Comparison of ENCODE assay signal across 8 cellular contexts in the genomic region with DNA sequence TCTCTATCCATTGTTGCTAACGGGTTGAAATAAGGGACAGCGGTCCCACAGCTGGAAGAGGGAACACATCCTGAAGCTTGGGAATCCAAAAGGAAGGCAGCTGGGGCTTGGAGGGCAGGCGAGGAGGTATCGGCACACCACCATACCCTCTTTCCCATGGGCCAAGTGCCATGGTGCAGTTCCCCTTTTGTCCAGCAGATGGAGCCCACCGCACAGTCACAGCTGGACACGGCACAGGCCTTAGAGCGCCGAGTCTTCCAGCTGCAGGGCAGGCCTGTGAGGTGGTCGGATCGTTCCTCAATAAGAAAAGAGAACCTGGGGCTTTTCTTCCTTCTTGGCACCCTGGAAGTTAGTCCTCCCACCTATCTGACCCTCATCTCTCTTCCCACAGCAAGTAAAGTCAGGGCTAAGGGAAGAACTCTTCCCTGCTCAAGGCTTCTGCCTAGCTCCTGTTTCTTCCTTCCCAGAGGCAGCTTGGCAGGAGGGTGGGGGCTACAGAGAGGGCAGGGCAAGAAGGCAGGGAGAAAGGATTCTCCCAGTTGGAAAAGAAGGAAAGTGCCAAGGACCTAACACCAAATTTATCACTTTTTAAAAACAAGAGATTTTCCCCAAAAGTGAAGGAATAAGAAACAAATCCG. TPM values are rescaled to one million over a fixed set of nuclear protein-coding genes. Genes with fewer than 3 reads are reported as not detected.
DNase-seq lines count a peak whose midpoint lies in the region; ATAC-seq and TF ChIP-seq lines count a peak whose summit lies in the region.

No MANE protein-coding gene starts in this region.

- H3K9me3 ChIP-seq in Panc1 (ENCODE audit: control insufficient read depth, insufficient read depth, low read depth, low read length), result no peaks in the 10 kb centered on the region
- no peaks in the 10 kb centered on the region for H3K9me3 ChIP-seq in testis

- H3K27ac Mint-ChIP-seq in activated T-helper 1 cell treated with anti-CD3 and anti-CD28 coated beads, Interleukin-12 subunit alpha, Interleukin-12 subunit beta, Interleukin-2, Interleukin-4 antibody, amounts not matched to agents 30 ng/mL and 10 ng/mL and 1 ng/mL, durations not matched to agents 14 hours and 24 hours and 36 hours, result no peak overlapping the region

- peaks cover 7% of the 10 kb centered on the region for H3K36me3 Mint-ChIP-seq in activated T-helper 1 cell treated with anti-CD3 and anti-CD28 coated beads, Interleukin-12 subunit alpha, Interleukin-12 subunit beta, Interleukin-2, Interleukin-4 antibody, amounts not matched to agents 30 ng/mL and 10 ng/mL and 1 ng/mL, durations not matched to agents 14 hours and 24 hours and 36 hours (ENCODE audit: low read depth)

- no peaks in the 10 kb centered on the region for H3K36me3 ChIP-seq in Panc1 (ENCODE audit: control insufficient read depth, insufficient read depth, low read length)
- H3K36me3 ChIP-seq in testis (ENCODE audit: low read depth, missing control alignments), result no peaks in the 10 kb centered on the region

- CTCF ChIA-PET in Panc1 (lab: Charles Lee), result interaction anchor here (0.6 to 1.6 kb wide), 7 partner anchors 16 to 493 kb away, joined by 3 to 5 read pairs (median 4); no protein-coding TSS in a partner anchor

- in situ Hi-C loops in Panc1 (cut with HindIII; ENCODE audit: low pct_unique_long_range_greater_than_20kb, low sequenced_read_pairs), result no loop called here

- H3K4me3 Mint-ChIP-seq in activated T-helper 1 cell treated with anti-CD3 and anti-CD28 coated beads, Interleukin-12 subunit alpha, Interleukin-12 subunit beta, Interleukin-2, Interleukin-4 antibody, amounts not matched to agents 30 ng/mL and 10 ng/mL and 1 ng/mL, durations not matched to agents 14 hours and 24 hours and 36 hours, result no peak overlapping the region

- ATAC-seq in GM19463 (IDR thresholded peaks at IDR 0.05; ENCODE audit: unreplicated experiment), result peak; percentile 98
- peak; percentile 95 for ATAC-seq in HG03520 (IDR thresholded peaks at IDR 0.05; ENCODE audit: unreplicated experiment)
- peak; percentile 98 for ATAC-seq in Panc1
- peak; percentile 93 for ATAC-seq in foreskin keratinocyte
- ATAC-seq in omental fat pad (ENCODE audit: low FRiP score), result peak; percentile 91

- POLR2A ChIA-PET in Panc1 (lab: Charles Lee), result no interaction called here

- 13 to 14% methylated on average over 11 of the region's 11 CpGs for WGBS in testis, 2 donors

- no peak for TF ChIP-seq POLR2A in testis (IDR thresholded peaks at IDR 0.05)

- no peak overlapping the region for H3K4me3 ChIP-seq in Panc1 (ENCODE audit: low read depth in 2 of 2, low read length in 2 of 2)
- H3K4me3 ChIP-seq in testis, result no peak overlapping the region

- H3K4me1 ChIP-seq in Panc1 (ENCODE audit: control insufficient read depth, insufficient read depth, low read length), result no peaks in the 10 kb centered on the region
- H3K4me1 ChIP-seq in foreskin keratinocyte, result no peaks in the 10 kb centered on the region
- H3K4me1 ChIP-seq in testis, result no peaks in the 10 kb centered on the region

- BruUV-seq in Panc1 (replicated peaks; lab: Mats Ljungman, UMichigan), result no TSS peak

- H3K27ac ChIP-seq in Panc1 (ENCODE audit: low read length) (no peak overlapping the region), foreskin keratinocyte (no peak overlapping the region), testis (no peak overlapping the region)

- TF ChIP-seq CTCF in Panc1 (IDR thresholded peaks at IDR 0.05) (peak; percentile 99), foreskin keratinocyte (conservative IDR thresholded peaks at IDR 0.05) (peak; percentile 95), omental fat pad (IDR thresholded peaks at IDR 0.05) (peak in 2 of 3 donors; percentile 58 to 96), testis (IDR thresholded peaks at IDR 0.05) (peak; percentile 95 to 100 (median 99))

- H3K9me3 Mint-ChIP-seq in activated T-helper 1 cell treated with anti-CD3 and anti-CD28 coated beads, Interleukin-12 subunit alpha, Interleukin-12 subunit beta, Interleukin-2, Interleukin-4 antibody, amounts not matched to agents 30 ng/mL and 10 ng/mL and 1 ng/mL, durations not matched to agents 14 hours and 24 hours and 36 hours, result no peaks in the 10 kb centered on the region

- no peaks in the 10 kb centered on the region for H3K4me1 Mint-ChIP-seq in activated T-helper 1 cell treated with anti-CD3 and anti-CD28 coated beads, Interleukin-12 subunit alpha, Interleukin-12 subunit beta, Interleukin-2, Interleukin-4 antibody, amounts not matched to agents 30 ng/mL and 10 ng/mL and 1 ng/mL, durations not matched to agents 14 hours and 24 hours and 36 hours (ENCODE audit: low read depth)

- H3K27me3 ChIP-seq in Panc1 (ENCODE audit: control insufficient read depth, insufficient read depth, low read length) (peaks cover 7% of the 10 kb centered on the region), foreskin keratinocyte (peaks cover 14% of the 10 kb centered on the region), testis (no peaks in the 10 kb centered on the region)

- DNase-seq in DMS153 (lab: John Stamatoyannopoulos, UW) (peak; percentile 4), Panc1 (ENCODE audit: low read depth, low spot score) (peak; percentile 80), foreskin keratinocyte (peak in 1 of 2 donors; percentile 45), omental fat pad (ENCODE audit: low spot score) (peak; percentile 93), testis (peak; percentile 92)
- DNase-seq in activated T-helper 1 cell treated with anti-CD3 and anti-CD28 coated beads, Interleukin-12 subunit alpha, Interleukin-12 subunit beta, Interleukin-2, Interleukin-4 antibody, amounts not matched to agents 30 ng/mL and 10 ng/mL and 1 ng/mL, durations not matched to agents 14 hours and 24 hours and 36 hours (ENCODE audit: low spot score), result peak; percentile 66

- peaks cover 17% of the 10 kb centered on the region for H3K27me3 Mint-ChIP-seq in activated T-helper 1 cell treated with anti-CD3 and anti-CD28 coated beads, Interleukin-12 subunit alpha, Interleukin-12 subunit beta, Interleukin-2, Interleukin-4 antibody, amounts not matched to agents 30 ng/mL and 10 ng/mL and 1 ng/mL, durations not matched to agents 14 hours and 24 hours and 36 hours (ENCODE audit: insufficient read depth)

- intact Hi-C loops in Panc1 (cut with micrococcal nuclease; ENCODE audit: unreplicated experiment), result no loop called here
- intact Hi-C loops in activated T-helper 1 cell treated with anti-CD3 and anti-CD28 coated beads, Interleukin-12 subunit alpha, Interleukin-12 subunit beta, Interleukin-2, Interleukin-4 antibody, amounts not matched to agents 30 ng/mL and 10 ng/mL and 1 ng/mL, durations not matched to agents 14 hours and 24 hours and 36 hours (cut with micrococcal nuclease), result loop anchor here (1.0 kb wide), 2 partner anchors 20 to 23 kb away; no protein-coding TSS in a partner anchor
- intact Hi-C loops in testis (cut with DNase I; ENCODE audit: low total_unique reads), result no loop called here

RNA-seq across cellular contexts. Expression of a gene that starts 8.6 kb away (rescaled TPM):
- total RNA-seq in Panc1 (2021; ENCODE audit: unreplicated experiment) (0.23 TPM), foreskin keratinocyte (not detected in 2 replicates), omental fat pad (100 to 1,000 TPM; 115 to 168 (median 145) TPM), testis (1 to 10 TPM; 6.1 to 6.9 TPM)
- polyA plus RNA-seq in Panc1 (2012; ENCODE audit: insufficient read length), result not detected
- 0.29 TPM in 1 of 2 replicates, not detected in the other for total RNA-seq in activated T-helper 1 cell treated with anti-CD3 and anti-CD28 coated beads, Interleukin-12 subunit alpha, Interleukin-12 subunit beta, Interleukin-2, Interleukin-4 antibody, amounts not matched to agents 30 ng/mL and 10 ng/mL and 1 ng/mL, durations not matched to agents 14 hours and 24 hours and 36 hours
- polyA plus RNA-seq in foreskin keratinocyte (not detected in 2 replicates), testis (ENCODE audit: insufficient read depth, low read depth, low replicate concordance) (6.3 TPM)

RNA-seq across cellular contexts. Expression of a gene that starts 30.4 kb away (rescaled TPM):
- not detected for total RNA-seq in Panc1 (2021; ENCODE audit: unreplicated experiment)
- not detected for polyA plus RNA-seq in Panc1 (2012; ENCODE audit: insufficient read length)
- 29.9 and 30.4 TPM in 2 replicates for total RNA-seq in activated T-helper 1 cell treated with anti-CD3 and anti-CD28 coated beads, Interleukin-12 subunit alpha, Interleukin-12 subunit beta, Interleukin-2, Interleukin-4 antibody, amounts not matched to agents 30 ng/mL and 10 ng/mL and 1 ng/mL, durations not matched to agents 14 hours and 24 hours and 36 hours
- total RNA-seq in foreskin keratinocyte, result not detected in 2 replicates
- polyA plus RNA-seq in foreskin keratinocyte, result not detected in 2 replicates
- 10 to 100 TPM; 29.9 to 85.6 (median 39.0) TPM for total RNA-seq in omental fat pad
- 1 to 10 TPM; 3.4 to 4.1 TPM for total RNA-seq in testis
- 5.4 TPM for polyA plus RNA-seq in testis (ENCODE audit: insufficient read depth, low read depth, low replicate concordance)

RNA-seq across cellular contexts. Expression of a gene that starts 54.9 kb away (rescaled TPM):
- total RNA-seq in Panc1 (2021; ENCODE audit: unreplicated experiment) (not detected), foreskin keratinocyte (not detected in 2 replicates), omental fat pad (not detected), testis (not detected)
- not detected for polyA plus RNA-seq in Panc1 (2012; ENCODE audit: insufficient read length)
- not detected in 2 replicates for total RNA-seq in activated T-helper 1 cell treated with anti-CD3 and anti-CD28 coated beads, Interleukin-12 subunit alpha, Interleukin-12 subunit beta, Interleukin-2, Interleukin-4 antibody, amounts not matched to agents 30 ng/mL and 10 ng/mL and 1 ng/mL, durations not matched to agents 14 hours and 24 hours and 36 hours
- polyA plus RNA-seq in foreskin keratinocyte (not detected in 2 replicates), testis (ENCODE audit: insufficient read depth, low read depth, low replicate concordance) (not detected)

Comparison
In these comparisons a context has a peak if more than half of its experiments do, and no peak if none do; other contexts are left out.
1. RNA of a gene that starts 8.6 kb away (total RNA-seq): 115 to 168 TPM in omental fat pad; 6.1 to 6.9 TPM in testis, 0.23 TPM in Panc1 (single experiment), 0.29 TPM in activated T-helper 1 cell treated with anti-CD3 and anti-CD28 coated beads, Interleukin-12 subunit alpha, Interleukin-12 subunit beta, Interleukin-2, Interleukin-4 antibody, amounts not matched to agents 30 ng/mL and 10 ng/mL and 1 ng/mL, durations not matched to agents 14 hours and 24 hours and 36 hours and not detected in foreskin keratinocyte; every median in the first group is over 10 times any median in the second.
2. Peak in every context shown above with its lines, with median percentiles within 50 percentile points of each other: ATAC-seq and CTCF ChIP-seq.